ENCODE assay signal across 8 cellular contexts in the genomic region with DNA sequence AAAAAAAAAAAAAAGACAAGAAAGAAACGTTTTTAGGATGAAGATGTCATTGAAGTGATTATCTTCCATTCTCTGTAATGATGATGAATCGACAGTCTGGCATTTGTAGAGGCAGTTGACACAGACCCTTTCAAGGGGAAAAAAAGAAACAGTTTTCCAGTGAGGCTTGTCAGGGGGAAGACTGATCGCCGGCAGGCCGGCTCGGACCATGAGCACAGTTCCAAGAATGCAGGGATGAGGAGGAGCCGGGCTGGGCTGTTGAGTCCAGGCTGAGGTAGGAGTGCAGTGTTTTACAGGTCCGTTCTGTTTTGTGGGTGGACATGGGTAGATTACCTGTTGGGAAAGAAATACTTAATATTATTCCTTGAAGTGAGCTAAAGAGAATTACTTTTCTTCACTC.
A peak's percentile ranks its signal among the peaks of the same experiment; 100 is the strongest.
DNase-seq lines count a peak whose midpoint lies in the region; ATAC-seq, FAIRE-seq and TF ChIP-seq lines count a peak whose summit lies in the region.

No MANE protein-coding gene starts in this region.

- DNase-seq in HCT116 (ENCODE audit: low read depth, low spot score) (no peak), astrocyte of the hippocampus (ENCODE audit: low read depth, low spot score) (peak; percentile 87), kidney (peak; percentile 84), spleen (no peak), HEK293T (ENCODE audit: extremely low spot score) (no peak)
- no peak for DNase-seq in stimulated activated CD4-positive, alpha-beta T cell treated with anti-CD3 and anti-CD28 coated beads, Interleukin-1b, Interleukin-23, amount 100 ng/mL, for 48 hours

- no TSS peak for BruUV-seq in HCT116 (replicated peaks; lab: Mats Ljungman, UMichigan)

- peaks cover 67 to 71% of the 10 kb centered on the region in 2 experiments for H3K4me1 ChIP-seq in HCT116 (ENCODE audit: control insufficient read depth in 1 of 2, insufficient read depth in 2 of 2, low read length in 2 of 2)
- H3K4me1 ChIP-seq in kidney (ENCODE audit: control insufficient read depth in 1 of 2, insufficient read depth in 1 of 2, low read depth in 1 of 2, low read length in 2 of 2): peaks cover 30 to 35% of the 10 kb centered on the region in 2 donors
- H3K4me1 ChIP-seq in spleen: peaks cover 7 to 40% (median 15%) of the 10 kb centered on the region in 6 donors

- no peaks in the 10 kb centered on the region for H3K36me3 ChIP-seq in HCT116 (ENCODE audit: control insufficient read depth in 1 of 2, insufficient read depth in 2 of 2, low read length in 2 of 2)
- H3K36me3 ChIP-seq in kidney (ENCODE audit: control insufficient read depth in 1 of 2, insufficient read depth in 2 of 2, low read length in 2 of 2): no peaks in the 10 kb centered on the region
- H3K36me3 ChIP-seq in spleen: peaks cover 0 to 15% (median 1%) of the 10 kb centered on the region in 6 donors

- H2AFZ ChIP-seq in HCT116 (ENCODE audit: low read depth, low read length, poor library complexity, severe bottlenecking): no peak overlapping the region

- no peak for FAIRE-seq in kidney (lab: Jason Lieb, UNC)

- 62 to 84% (median 79%) methylated on average over 8 of the region's 8 CpGs for WGBS in spleen, 5 donors

- TF ChIP-seq POLR2A in HCT116 (IDR thresholded peaks at IDR 0.05; ENCODE audit: borderline replicate concordance, extremely low read depth, insufficient read depth, insufficient read length) (no peak), spleen (IDR thresholded peaks at IDR 0.05) (no peak)

- peak overlapping the region; percentile 36 for H3K9ac ChIP-seq in HCT116 (ENCODE audit: low read length)
- peak overlapping the region in 1 of 2 donors; percentile 65 for H3K9ac ChIP-seq in kidney (ENCODE audit: low read length in 2 of 2)

- H3K27me3 ChIP-seq in HCT116 (ENCODE audit: insufficient read depth, low read length) (no peaks in the 10 kb centered on the region), spleen (replicated peaks in 1 of 7) (no peaks in the 10 kb centered on the region)

- no peak for TF ChIP-seq CTCF in HCT116 (IDR thresholded peaks at IDR 0.05 in 2 of 3, conservative IDR thresholded peaks at IDR 0.05 in 1 of 3; ENCODE audit: borderline replicate concordance in 1 of 3, insufficient read depth in 1 of 3, low read depth in 2 of 3, low read length in 2 of 3)
- no peak for TF ChIP-seq CTCF in kidney (IDR thresholded peaks at IDR 0.05; ENCODE audit: borderline replicate concordance, extremely low read depth, insufficient read depth)
- no peak for TF ChIP-seq CTCF in spleen (IDR thresholded peaks at IDR 0.05 in 8 of 11, conservative IDR thresholded peaks at IDR 0.05 in 3 of 11)

- intact Hi-C loops in HCT116 (cut with micrococcal nuclease): no loop called here
- intact Hi-C loops in kidney (cut with DNase I): no loop called here
- intact Hi-C loops in spleen (cut with DNase I; ENCODE audit: low total_unique reads): no loop called here

- no peaks in the 10 kb centered on the region for H3K9me2 ChIP-seq in HCT116 (ENCODE audit: insufficient read depth)

- CTCF ChIA-PET in HCT116 (lab: Charles Lee) (no interaction called here), HEK293T (lab: Yijun Ruan, JAX) (no interaction called here)

- RAD21 ChIA-PET in HCT116 (lab: Charles Lee; ENCODE audit: low non-redundant PET in 1 of 2, low total read pairs in 2 of 2, uncharacterized antibody in 2 of 2, unreplicated experiment in 2 of 2): no interaction called here

- no peaks in the 10 kb centered on the region for H3K79me2 ChIP-seq in HCT116 (ENCODE audit: insufficient read depth, low read length)

- no peak for TF ChIP-seq RAD21 in HCT116 (IDR thresholded peaks at IDR 0.05; ENCODE audit: low read depth)

- H3K27ac ChIP-seq in HCT116 (ENCODE audit: low read depth, low read length) (peak overlapping the region; percentile 38; the same call in 1 of the 2 replicates), kidney (ENCODE audit: low read depth in 2 of 2, low read length in 2 of 2) (peak overlapping the region; percentile 78 to 87), spleen (peak overlapping the region; percentile 46 to 82 (median 73))

- no peak overlapping the region for H3K4me3 ChIP-seq in HCT116 (replicated peaks in 1 of 2; ENCODE audit: low read depth in 1 of 2, low read length in 2 of 2)
- H3K4me3 ChIP-seq in kidney (ENCODE audit: low read length in 2 of 2): no peak overlapping the region
- no peak overlapping the region for H3K4me3 ChIP-seq in spleen

- no peaks in the 10 kb centered on the region for H3K9me3 ChIP-seq in HCT116 (ENCODE audit: control insufficient read depth in 1 of 2, insufficient read depth in 1 of 2, low read depth in 1 of 2, low read length in 2 of 2)
- no peaks in the 10 kb centered on the region for H3K9me3 ChIP-seq in kidney (ENCODE audit: control insufficient read depth in 1 of 2, low read length in 2 of 2)
- H3K9me3 ChIP-seq in spleen: no peaks in the 10 kb centered on the region

- H3K4me2 ChIP-seq in HCT116 (ENCODE audit: low read length): peak overlapping the region; percentile 80

- ATAC-seq in HCT116 (peak; percentile 37), GM21737 (IDR thresholded peaks at IDR 0.05; ENCODE audit: unreplicated experiment) (no peak), GM21390 (IDR thresholded peaks at IDR 0.05; ENCODE audit: unreplicated experiment) (no peak)

- no peaks in the 10 kb centered on the region for H4K20me1 ChIP-seq in HCT116 (ENCODE audit: insufficient read depth)

- POLR2A ChIA-PET in HCT116 (lab: Charles Lee) (no interaction called here), HEK293T (lab: Yijun Ruan, JAX) (no interaction called here)

TF ChIP-seq in HCT116, 20 proteins besides CTCF, POLR2A, EP300 and RAD21:
- 0 out of 2 replicates have a peak, but pooled peaks have one; percentile 28 for TF ChIP-seq JUND (IDR thresholded peaks at IDR 0.05)
- TF ChIP-seq, protein P1, sequence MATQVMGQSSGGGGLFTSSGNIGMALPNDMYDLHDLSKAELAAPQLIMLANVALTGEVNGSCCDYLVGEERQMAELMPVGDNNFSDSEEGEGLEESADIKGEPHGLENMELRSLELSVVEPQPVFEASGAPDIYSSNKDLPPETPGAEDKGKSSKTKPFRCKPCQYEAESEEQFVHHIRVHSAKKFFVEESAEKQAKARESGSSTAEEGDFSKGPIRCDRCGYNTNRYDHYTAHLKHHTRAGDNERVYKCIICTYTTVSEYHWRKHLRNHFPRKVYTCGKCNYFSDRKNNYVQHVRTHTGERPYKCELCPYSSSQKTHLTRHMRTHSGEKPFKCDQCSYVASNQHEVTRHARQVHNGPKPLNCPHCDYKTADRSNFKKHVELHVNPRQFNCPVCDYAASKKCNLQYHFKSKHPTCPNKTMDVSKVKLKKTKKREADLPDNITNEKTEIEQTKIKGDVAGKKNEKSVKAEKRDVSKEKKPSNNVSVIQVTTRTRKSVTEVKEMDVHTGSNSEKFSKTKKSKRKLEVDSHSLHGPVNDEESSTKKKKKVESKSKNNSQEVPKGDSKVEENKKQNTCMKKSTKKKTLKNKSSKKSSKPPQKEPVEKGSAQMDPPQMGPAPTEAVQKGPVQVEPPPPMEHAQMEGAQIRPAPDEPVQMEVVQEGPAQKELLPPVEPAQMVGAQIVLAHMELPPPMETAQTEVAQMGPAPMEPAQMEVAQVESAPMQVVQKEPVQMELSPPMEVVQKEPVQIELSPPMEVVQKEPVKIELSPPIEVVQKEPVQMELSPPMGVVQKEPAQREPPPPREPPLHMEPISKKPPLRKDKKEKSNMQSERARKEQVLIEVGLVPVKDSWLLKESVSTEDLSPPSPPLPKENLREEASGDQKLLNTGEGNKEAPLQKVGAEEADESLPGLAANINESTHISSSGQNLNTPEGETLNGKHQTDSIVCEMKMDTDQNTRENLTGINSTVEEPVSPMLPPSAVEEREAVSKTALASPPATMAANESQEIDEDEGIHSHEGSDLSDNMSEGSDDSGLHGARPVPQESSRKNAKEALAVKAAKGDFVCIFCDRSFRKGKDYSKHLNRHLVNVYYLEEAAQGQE (IDR thresholded peaks at IDR 0.05; ENCODE audit: low read depth): no peak

TF ChIP-seq in HEK293T, 16 proteins besides CTCF, POLR2A, EP300 and RAD21:
- no peak for TF ChIP-seq BHLHE40 (IDR thresholded peaks at IDR 0.05; ENCODE audit: borderline replicate concordance)
- TF ChIP-seq FOXA1 (IDR thresholded peaks at IDR 0.05): no peak
TF ChIP-seq in HEK293T: peak in this region for 0.

Comparison
In these comparisons a context has a peak if more than half of its experiments do, and no peak if none do; other contexts are left out.
1. DNase-seq: peak in astrocyte of the hippocampus (single experiment) and kidney (single experiment); none in HCT116 (single experiment), spleen (single experiment), stimulated activated CD4-positive, alpha-beta T cell treated with anti-CD3 and anti-CD28 coated beads, Interleukin-1b, Interleukin-23, amount 100 ng/mL, for 48 hours (single experiment) and HEK293T (single experiment).
2. Peak in every context shown above with its lines, with median percentiles within 50 percentile points of each other: H3K27ac ChIP-seq.